1 cellular context compared by ENCODE assay signal in genomic region chr5:129148-129547, GRCh38.
TF ChIP-seq lines count a peak whose summit lies in the region.

No MANE protein-coding gene starts in this region.

TF ChIP-seq in GM23338, 12 proteins besides CTCF, POLR2A, EP300 and RAD21 (continued from another document):
- TF ChIP-seq, protein P1, sequence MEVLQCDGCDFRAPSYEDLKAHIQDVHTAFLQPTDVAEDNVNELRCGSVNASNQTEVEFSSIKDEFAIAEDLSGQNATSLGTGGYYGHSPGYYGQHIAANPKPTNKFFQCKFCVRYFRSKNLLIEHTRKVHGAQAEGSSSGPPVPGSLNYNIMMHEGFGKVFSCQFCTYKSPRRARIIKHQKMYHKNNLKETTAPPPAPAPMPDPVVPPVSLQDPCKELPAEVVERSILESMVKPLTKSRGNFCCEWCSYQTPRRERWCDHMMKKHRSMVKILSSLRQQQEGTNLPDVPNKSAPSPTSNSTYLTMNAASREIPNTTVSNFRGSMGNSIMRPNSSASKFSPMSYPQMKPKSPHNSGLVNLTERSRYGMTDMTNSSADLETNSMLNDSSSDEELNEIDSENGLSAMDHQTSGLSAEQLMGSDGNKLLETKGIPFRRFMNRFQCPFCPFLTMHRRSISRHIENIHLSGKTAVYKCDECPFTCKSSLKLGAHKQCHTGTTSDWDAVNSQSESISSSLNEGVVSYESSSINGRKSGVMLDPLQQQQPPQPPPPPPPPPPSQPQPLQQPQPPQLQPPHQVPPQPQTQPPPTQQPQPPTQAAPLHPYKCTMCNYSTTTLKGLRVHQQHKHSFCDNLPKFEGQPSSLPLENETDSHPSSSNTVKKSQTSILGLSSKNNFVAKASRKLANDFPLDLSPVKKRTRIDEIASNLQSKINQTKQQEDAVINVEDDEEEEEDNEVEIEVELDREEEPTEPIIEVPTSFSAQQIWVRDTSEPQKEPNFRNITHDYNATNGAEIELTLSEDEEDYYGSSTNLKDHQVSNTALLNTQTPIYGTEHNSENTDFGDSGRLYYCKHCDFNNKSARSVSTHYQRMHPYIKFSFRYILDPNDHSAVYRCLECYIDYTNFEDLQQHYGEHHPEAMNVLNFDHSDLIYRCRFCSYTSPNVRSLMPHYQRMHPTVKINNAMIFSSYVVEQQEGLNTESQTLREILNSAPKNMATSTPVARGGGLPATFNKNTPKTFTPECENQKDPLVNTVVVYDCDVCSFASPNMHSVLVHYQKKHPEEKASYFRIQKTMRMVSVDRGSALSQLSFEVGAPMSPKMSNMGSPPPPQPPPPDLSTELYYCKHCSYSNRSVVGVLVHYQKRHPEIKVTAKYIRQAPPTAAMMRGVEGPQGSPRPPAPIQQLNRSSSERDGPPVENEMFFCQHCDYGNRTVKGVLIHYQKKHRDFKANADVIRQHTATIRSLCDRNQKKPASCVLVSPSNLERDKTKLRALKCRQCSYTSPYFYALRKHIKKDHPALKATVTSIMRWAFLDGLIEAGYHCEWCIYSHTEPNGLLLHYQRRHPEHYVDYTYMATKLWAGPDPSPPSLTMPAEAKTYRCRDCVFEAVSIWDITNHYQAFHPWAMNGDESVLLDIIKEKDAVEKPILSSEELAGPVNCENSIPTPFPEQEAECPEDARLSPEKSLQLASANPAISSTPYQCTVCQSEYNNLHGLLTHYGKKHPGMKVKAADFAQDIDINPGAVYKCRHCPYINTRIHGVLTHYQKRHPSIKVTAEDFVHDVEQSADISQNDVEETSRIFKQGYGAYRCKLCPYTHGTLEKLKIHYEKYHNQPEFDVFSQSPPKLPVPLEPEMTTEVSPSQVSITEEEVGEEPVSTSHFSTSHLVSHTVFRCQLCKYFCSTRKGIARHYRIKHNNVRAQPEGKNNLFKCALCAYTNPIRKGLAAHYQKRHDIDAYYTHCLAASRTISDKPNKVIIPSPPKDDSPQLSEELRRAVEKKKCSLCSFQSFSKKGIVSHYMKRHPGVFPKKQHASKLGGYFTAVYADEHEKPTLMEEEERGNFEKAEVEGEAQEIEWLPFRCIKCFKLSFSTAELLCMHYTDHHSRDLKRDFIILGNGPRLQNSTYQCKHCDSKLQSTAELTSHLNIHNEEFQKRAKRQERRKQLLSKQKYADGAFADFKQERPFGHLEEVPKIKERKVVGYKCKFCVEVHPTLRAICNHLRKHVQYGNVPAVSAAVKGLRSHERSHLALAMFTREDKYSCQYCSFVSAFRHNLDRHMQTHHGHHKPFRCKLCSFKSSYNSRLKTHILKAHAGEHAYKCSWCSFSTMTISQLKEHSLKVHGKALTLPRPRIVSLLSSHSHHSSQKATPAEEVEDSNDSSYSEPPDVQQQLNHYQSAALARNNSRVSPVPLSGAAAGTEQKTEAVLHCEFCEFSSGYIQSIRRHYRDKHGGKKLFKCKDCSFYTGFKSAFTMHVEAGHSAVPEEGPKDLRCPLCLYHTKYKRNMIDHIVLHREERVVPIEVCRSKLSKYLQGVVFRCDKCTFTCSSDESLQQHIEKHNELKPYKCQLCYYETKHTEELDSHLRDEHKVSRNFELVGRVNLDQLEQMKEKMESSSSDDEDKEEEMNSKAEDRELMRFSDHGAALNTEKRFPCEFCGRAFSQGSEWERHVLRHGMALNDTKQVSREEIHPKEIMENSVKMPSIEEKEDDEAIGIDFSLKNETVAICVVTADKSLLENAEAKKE (CRISPR knock-in tag; IDR thresholded peaks at IDR 0.05) = no peak
